13 cellular contexts compared by ENCODE assay signal in the genomic region with DNA sequence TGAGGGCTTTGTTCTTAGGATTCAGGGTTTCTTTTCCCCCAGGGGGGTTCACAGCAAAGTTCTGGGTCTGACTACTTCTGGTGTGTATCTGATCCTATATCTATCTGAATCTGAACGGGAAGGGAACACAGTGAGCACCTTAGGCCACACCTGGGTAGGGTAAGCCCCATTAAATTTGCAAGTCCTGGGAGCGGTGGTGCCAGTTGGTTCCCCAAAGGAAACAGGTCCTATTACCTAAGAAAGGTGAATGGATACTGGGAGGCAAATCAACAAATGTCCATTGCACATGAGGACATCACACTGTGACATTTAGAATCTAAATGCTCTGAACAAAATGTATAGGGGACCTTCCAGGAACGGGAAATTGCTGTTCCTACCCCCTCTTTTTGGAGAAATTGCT. TPM values are rescaled to one million over a fixed set of nuclear protein-coding genes. Genes with fewer than 3 reads are reported as not detected.
DNase-seq lines count a peak whose midpoint lies in the region; ATAC-seq and TF ChIP-seq lines count a peak whose summit lies in the region.
"Had no signal": no experiment of that assay in that cellular context is flagged by ENCODE, and none has a peak within 500 bp of the region (broad histone marks: within the 10 kb centered on the region; RNA-seq: fewer than 3 reads in every experiment).

No MANE protein-coding gene starts in this region.

- TF ChIP-seq CTCF in heart left ventricle (IDR thresholded peaks at IDR 0.05) (no peak), colonic mucosa (IDR thresholded peaks at IDR 0.05) (no peak)

- no peaks in the 10 kb centered on the region for H3K27me3 ChIP-seq in heart left ventricle
- no peaks in the 10 kb centered on the region for H3K27me3 ChIP-seq in colonic mucosa
- H3K27me3 ChIP-seq in rectal smooth muscle tissue (ENCODE audit: control insufficient read depth, insufficient read depth, low read length): no peaks in the 10 kb centered on the region
- no peaks in the 10 kb centered on the region for H3K27me3 ChIP-seq in aorta (ENCODE audit: control insufficient read depth in 1 of 2, insufficient read depth in 2 of 2, low read length in 1 of 2)

- 79 to 85% (median 84%) methylated on average over 3 of the region's 3 CpGs for WGBS in heart left ventricle, 4 donors
- 62 to 67% methylated on average over 3 of the region's 3 CpGs for WGBS in aorta, 2 donors

- H3K4me1 ChIP-seq in heart left ventricle: peaks cover 0 to 32% (median 19%) of the 10 kb centered on the region in 12 donors
- no peaks in the 10 kb centered on the region for H3K4me1 ChIP-seq in colonic mucosa
- H3K4me1 ChIP-seq in rectal smooth muscle tissue (ENCODE audit: control insufficient read depth, insufficient read depth, low read length): peaks cover 8% of the 10 kb centered on the region
- H3K4me1 ChIP-seq in aorta (ENCODE audit: control insufficient read depth in 1 of 2, insufficient read depth in 2 of 2, low read length in 2 of 2): peaks cover 4% of the 10 kb centered on the region in 2 donors

- peak overlapping the region in 11 of 12 donors; percentile 9 to 90 (median 70) for H3K27ac ChIP-seq in heart left ventricle
- H3K27ac ChIP-seq in colonic mucosa: peak overlapping the region; percentile 51
- peak overlapping the region; percentile 60 for H3K27ac ChIP-seq in rectal smooth muscle tissue (ENCODE audit: low read depth, low read length)
- peak overlapping the region; percentile 9 to 87 for H3K27ac ChIP-seq in aorta (ENCODE audit: low read depth in 1 of 2, low read length in 2 of 2)

- intact Hi-C loops in heart left ventricle (cut with DNase I) (loop anchor here in 2 of 10 donors (10.0 kb wide), 2 partner anchors 54 to 66 kb away; a partner anchor contains a TSS), Right ventricle myocardium inferior (cut with DNase I) (no loop called here), colonic mucosa (cut with DNase I) (no loop called here), aorta (cut with DNase I) (no loop called here)

- TF ChIP-seq POLR2A in heart left ventricle (IDR thresholded peaks at IDR 0.05): no peak

- H3K9me3 ChIP-seq in heart left ventricle: no peaks in the 10 kb centered on the region
- no peaks in the 10 kb centered on the region for H3K9me3 ChIP-seq in colonic mucosa
- H3K9me3 ChIP-seq in aorta (ENCODE audit: control insufficient read depth, low read length): no peaks in the 10 kb centered on the region

- H3K4me3 ChIP-seq in heart left ventricle (no peak overlapping the region), colonic mucosa (no peak overlapping the region), rectal smooth muscle tissue (ENCODE audit: low read length) (no peak overlapping the region), aorta (ENCODE audit: low read length in 2 of 2) (no peak overlapping the region)

- DNase-seq in heart left ventricle: no peak
- no peak for DNase-seq in Right ventricle myocardium inferior (ENCODE audit: missing footprints)
- DNase-seq in colonic mucosa: no peak
- no peak for DNase-seq in aorta
- no peak for DNase-seq in MV-4-11 (lab: John Stamatoyannopoulos, UW)
- DNase-seq in dedifferentiated amniotic fluid mesenchymal stem cell (ENCODE audit: extremely low spot score): no peak
- DNase-seq: DND-41; effector memory CD4-positive, alpha-beta T cell; NCI-H1417 treated with DMSO at 0.1 percent for 48 hours; NCI-H526 treated with DMSO at 0.1 percent for 48 hours had no signal

- ATAC-seq in heart left ventricle (no peak), Right ventricle myocardium inferior (no peak), aorta (ENCODE audit: low FRiP score) (no peak), GM18858 (IDR thresholded peaks at IDR 0.05; ENCODE audit: unreplicated experiment) (no peak)
- ATAC-seq: natural killer cell treated with Interleukin-12 subunit alpha and Interleukin-12 subunit beta and Interleukin-15 and Interleukin-18, amount 100 ng/mL, for 72 hours had no signal

- H3K9ac ChIP-seq in colonic mucosa (ENCODE audit: low read depth in 2 of 2, low read length in 2 of 2) (no peak overlapping the region), rectal smooth muscle tissue (ENCODE audit: low read length) (no peak overlapping the region)

- H3K36me3 ChIP-seq in heart left ventricle: no peaks in the 10 kb centered on the region
- H3K36me3 ChIP-seq in colonic mucosa: no peaks in the 10 kb centered on the region
- no peaks in the 10 kb centered on the region for H3K36me3 ChIP-seq in rectal smooth muscle tissue (ENCODE audit: control insufficient read depth, insufficient read depth, low read length)
- no peaks in the 10 kb centered on the region for H3K36me3 ChIP-seq in aorta (ENCODE audit: control insufficient read depth in 1 of 2, insufficient read depth in 2 of 2, low read length in 1 of 2)

RNA-seq across cellular contexts. Expression of a gene that starts 54.6 kb away (rescaled TPM):
- total RNA-seq in heart left ventricle: 100 to 1,000 TPM in 2 of 9 donors, 10 to 100 TPM in 7; 48.4 to 105 (median 70.5) TPM
- polyA plus RNA-seq in heart left ventricle: 10 to 100 TPM; 20.8 to 74.9 TPM
- 61.4 TPM for total RNA-seq in Right ventricle myocardium inferior
- total RNA-seq in colonic mucosa: 1 to 10 TPM; 6.2 to 9.1 TPM
- total RNA-seq in aorta: 10 to 100 TPM; 71.1 TPM
- 10 to 100 TPM; 52.2 to 76.7 TPM for polyA plus RNA-seq in aorta
